Comparison of ENCODE assay signal across 9 cellular contexts in genomic region chr20:6006603-6006949, GRCh38. TPM values are rescaled to one million over a fixed set of nuclear protein-coding genes. Genes with fewer than 3 reads are reported as not detected.
DNase-seq lines count a peak whose midpoint lies in the region; ATAC-seq and TF ChIP-seq lines count a peak whose summit lies in the region.
"Had no signal": no experiment of that assay in that cellular context is flagged by ENCODE, and none has a peak within 500 bp of the region (broad histone marks: within the 10 kb centered on the region; RNA-seq: fewer than 3 reads in every experiment).

No MANE protein-coding gene starts in this region.

- H3K4me3 Mint-ChIP-seq in CD14-positive monocyte (peak overlapping the region; percentile 94 to 97), chondrocyte (ENCODE audit: unreplicated experiment) (peak overlapping the region; percentile 91)
- H3K4me3 Mint-ChIP-seq in naive thymus-derived CD4-positive, alpha-beta T cell, result peak overlapping the region; percentile 90 to 99 (median 97)

- peak overlapping the region; percentile 90 for H3K27ac ChIP-seq in naive thymus-derived CD4-positive, alpha-beta T cell (ENCODE audit: low read depth, low read length)

- H3K36me3 ChIP-seq in naive thymus-derived CD4-positive, alpha-beta T cell (ENCODE audit: control insufficient read depth in 2 of 3, insufficient read depth in 3 of 3, low read length in 3 of 3), result peaks cover 5 to 18% (median 5%) of the 10 kb centered on the region in 3 experiments

- TF ChIP-seq CTCF in CD14-positive monocyte (IDR thresholded peaks at IDR 0.05) (no peak), chondrocyte (IDR thresholded peaks at IDR 0.05) (no peak)

- no peaks in the 10 kb centered on the region for H3K27me3 ChIP-seq in naive thymus-derived CD4-positive, alpha-beta T cell (ENCODE audit: control insufficient read depth in 2 of 2, insufficient read depth in 2 of 2, low read length in 2 of 2)

- no peaks in the 10 kb centered on the region for H3K9me3 ChIP-seq in naive thymus-derived CD4-positive, alpha-beta T cell (ENCODE audit: control insufficient read depth in 2 of 3, low read length in 3 of 3)

- peaks cover 10 to 16% of the 10 kb centered on the region in 2 donors for H3K36me3 Mint-ChIP-seq in CD14-positive monocyte
- H3K36me3 Mint-ChIP-seq in chondrocyte (ENCODE audit: low read depth), result peaks cover 11% of the 10 kb centered on the region
- H3K36me3 Mint-ChIP-seq in naive thymus-derived CD4-positive, alpha-beta T cell, result peaks cover 8 to 15% (median 14%) of the 10 kb centered on the region in 5 donors

- ATAC-seq in naive thymus-derived CD4-positive, alpha-beta T cell, result no peak
- no peak for ATAC-seq in HG02798 (IDR thresholded peaks at IDR 0.05; ENCODE audit: poor library complexity, unreplicated experiment)
- no peak for ATAC-seq in GM19328 (IDR thresholded peaks at IDR 0.05; ENCODE audit: unreplicated experiment)

- CTCF ChIA-PET in naive thymus-derived CD4-positive, alpha-beta T cell (lab: Charles Lee), result interaction anchor here (0.7 to 1.0 kb wide), 2 partner anchors 79 to 478 kb away, joined by 3 to 4 read pairs; no protein-coding TSS in a partner anchor

- in situ Hi-C loops in KBM-7 (cut with MboI; ENCODE audit: low pct_unique_long_range_greater_than_20kb, low sequenced_read_pairs), result no loop called here

- H3K9me3 Mint-ChIP-seq in CD14-positive monocyte (no peaks in the 10 kb centered on the region), chondrocyte (ENCODE audit: low read depth) (no peaks in the 10 kb centered on the region)
- H3K9me3 Mint-ChIP-seq in naive thymus-derived CD4-positive, alpha-beta T cell, result no peaks in the 10 kb centered on the region

- H3K4me1 Mint-ChIP-seq in CD14-positive monocyte (peaks cover 44% of the 10 kb centered on the region), chondrocyte (ENCODE audit: low read depth) (peaks cover 28% of the 10 kb centered on the region)
- peaks cover 23 to 54% (median 35%) of the 10 kb centered on the region in 7 donors for H3K4me1 Mint-ChIP-seq in naive thymus-derived CD4-positive, alpha-beta T cell

- POLR2A ChIA-PET in naive thymus-derived CD4-positive, alpha-beta T cell (lab: Charles Lee), result no interaction called here

- peaks cover 3 to 16% of the 10 kb centered on the region in 2 donors for H3K4me1 ChIP-seq in naive thymus-derived CD4-positive, alpha-beta T cell (ENCODE audit: control insufficient read depth in 2 of 2, insufficient read depth in 2 of 2, low read length in 2 of 2)

- no peaks in the 10 kb centered on the region for H3K27me3 Mint-ChIP-seq in CD14-positive monocyte (ENCODE audit: low read depth in 3 of 3)
- no peaks in the 10 kb centered on the region for H3K27me3 Mint-ChIP-seq in chondrocyte (ENCODE audit: low read depth)
- no peaks in the 10 kb centered on the region for H3K27me3 Mint-ChIP-seq in naive thymus-derived CD4-positive, alpha-beta T cell

- DNase-seq in CD14-positive monocyte (ENCODE audit: low spot score) (no peak), KBM-7 (peak; percentile 18), chondrocyte (ENCODE audit: low spot score) (no peak), mucosa of gallbladder (ENCODE audit: low spot score) (no peak)
- no peak for DNase-seq in naive thymus-derived CD4-positive, alpha-beta T cell
- no peak for DNase-seq in stimulated activated naive CD4-positive, alpha-beta T cell (lab: John Stamatoyannopoulos, UW)

- peak overlapping the region; percentile 86 to 93 (median 89) for H3K27ac Mint-ChIP-seq in CD14-positive monocyte
- peak overlapping the region; percentile 93 for H3K27ac Mint-ChIP-seq in chondrocyte (ENCODE audit: unreplicated experiment)
- H3K27ac Mint-ChIP-seq in naive thymus-derived CD4-positive, alpha-beta T cell, result peak overlapping the region; percentile 73 to 96 (median 91)

- peak overlapping the region; percentile 72 for H3K4me3 ChIP-seq in naive thymus-derived CD4-positive, alpha-beta T cell (ENCODE audit: low read length)

- intact Hi-C loops in CD14-positive monocyte (cut with micrococcal nuclease), result no loop called here
- intact Hi-C loops in naive thymus-derived CD4-positive, alpha-beta T cell (cut with micrococcal nuclease), result no loop called here

RNA-seq across cellular contexts. Expression of gene CRLS1, which starts 0.7 kb away (rescaled TPM):
- 10 to 100 TPM; 37.2 to 55.4 TPM for polyA plus RNA-seq in CD14-positive monocyte
- total RNA-seq in chondrocyte (36.9 to 46.0 TPM (median 39.7 TPM) in 3 replicates), mucosa of gallbladder (51.3 TPM)
- total RNA-seq in naive thymus-derived CD4-positive, alpha-beta T cell, result 10 to 100 TPM; 19.7 to 41.3 (median 20.8) TPM
- 10 to 100 TPM; 37.9 to 49.6 TPM for polyA plus RNA-seq in naive thymus-derived CD4-positive, alpha-beta T cell

RNA-seq across cellular contexts. Expression of gene LRRN4, which starts 47.3 kb away (rescaled TPM):
- not detected for polyA plus RNA-seq in CD14-positive monocyte
- total RNA-seq in chondrocyte (not detected in 3 replicates), mucosa of gallbladder (0.43 TPM)
- not detected for total RNA-seq in naive thymus-derived CD4-positive, alpha-beta T cell
- polyA plus RNA-seq in naive thymus-derived CD4-positive, alpha-beta T cell, result not detected
- total RNA-seq: lung microvascular endothelial cell had no signal

RNA-seq across cellular contexts. Expression of gene MCM8, which starts 56.1 kb away (rescaled TPM):
- polyA plus RNA-seq in CD14-positive monocyte, result under 1 TPM; 0.07 to 0.18 TPM
- 4.2 to 9.2 TPM (median 5.0 TPM) in 3 replicates for total RNA-seq in chondrocyte
- total RNA-seq in naive thymus-derived CD4-positive, alpha-beta T cell, result 10 to 100 TPM in 3 of 5 experiments, 1 to 10 TPM in 2; 2.6 to 22.7 (median 10.8) TPM
- 1 to 10 TPM in 1 of 2 donors, under 1 TPM in 1; 0.29 to 1.8 TPM for polyA plus RNA-seq in naive thymus-derived CD4-positive, alpha-beta T cell
- total RNA-seq in mucosa of gallbladder, result 4.1 TPM

RNA-seq across cellular contexts. Expression of gene TRMT6, which starts 56.2 kb away (rescaled TPM):
- 10 to 100 TPM in 1 of 2 donors, 1 to 10 TPM in 1; 9.3 to 10.6 TPM for polyA plus RNA-seq in CD14-positive monocyte
- total RNA-seq in chondrocyte (9.3 to 11.4 TPM (median 9.7 TPM) in 3 replicates), mucosa of gallbladder (6.0 TPM)
- 10 to 100 TPM; 14.5 to 18.5 (median 17.8) TPM for total RNA-seq in naive thymus-derived CD4-positive, alpha-beta T cell
- polyA plus RNA-seq in naive thymus-derived CD4-positive, alpha-beta T cell, result 10 to 100 TPM; 11.4 to 15.7 TPM
